In the genomic region with DNA sequence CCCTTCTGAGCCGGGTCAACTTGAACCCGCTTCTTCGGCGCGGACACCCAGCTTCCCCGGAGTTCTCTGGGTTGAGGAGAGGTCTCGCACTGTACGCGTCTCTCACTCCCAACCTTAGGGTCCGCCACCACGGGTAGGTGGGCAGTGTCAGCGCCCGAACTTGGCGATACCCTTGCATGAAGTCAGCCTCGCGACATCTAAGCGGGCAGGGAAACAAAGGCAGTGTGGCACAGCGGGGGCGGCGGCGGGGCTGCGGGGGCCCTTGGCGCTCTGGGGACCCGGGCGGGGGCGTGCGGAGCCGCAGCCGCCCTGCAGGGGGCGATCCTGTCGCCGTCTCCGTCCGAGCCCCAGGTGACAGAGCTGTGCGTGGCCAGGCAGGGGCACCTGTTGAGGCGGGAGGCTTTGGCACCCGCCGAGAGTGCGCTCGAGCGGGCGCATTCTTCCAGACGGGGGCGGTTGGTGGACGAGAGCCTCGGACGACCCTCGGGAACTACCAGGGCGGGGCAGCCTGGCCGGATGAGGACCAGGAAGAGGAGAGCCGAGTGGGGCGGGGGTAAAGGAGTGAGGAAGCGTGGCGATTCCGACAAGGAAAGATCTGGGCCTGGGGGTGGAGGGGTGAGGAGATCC, we compare ENCODE assay signal across 8 cellular contexts. TPM values are rescaled to one million over a fixed set of nuclear protein-coding genes. Genes with fewer than 3 reads are reported as not detected.
A peak's percentile ranks its signal among the peaks of the same experiment; 100 is the strongest.
DNase-seq lines count a peak whose midpoint lies in the region; ATAC-seq and TF ChIP-seq lines count a peak whose summit lies in the region.

No MANE protein-coding gene starts in this region.

- TF ChIP-seq CTCF in H9 (conservative IDR thresholded peaks at IDR 0.05) = peak; percentile 90
- peak; percentile 82 for TF ChIP-seq CTCF in WTC11 (IDR thresholded peaks at IDR 0.05)

- H3K9me3 Mint-ChIP-seq in H9 (no peaks in the 10 kb centered on the region), WTC11 (no peaks in the 10 kb centered on the region)
- no peaks in the 10 kb centered on the region for H3K9me3 Mint-ChIP-seq in effector memory CD8-positive, alpha-beta T cell

- H3K36me3 Mint-ChIP-seq in H9 (ENCODE audit: insufficient read depth in 1 of 3, low read depth in 3 of 3) (peaks cover 0 to 3% (median 0%) of the 10 kb centered on the region in 3 experiments; a peak in 2 of 7 replicates), WTC11 (no peaks in the 10 kb centered on the region)
- no peaks in the 10 kb centered on the region for H3K36me3 Mint-ChIP-seq in effector memory CD8-positive, alpha-beta T cell (ENCODE audit: insufficient read depth)

- WGBS in H9 (ENCODE audit: extremely low coverage, insufficient read length, low lambda C conversion rate) = no CpG with 5 or more reads among the region's 55 CpGs
- WGBS in thymus = 2% methylated on average over 55 of the region's 55 CpGs

- no peak overlapping the region for H4K5ac ChIP-seq in H9 (ENCODE audit: insufficient read length, low read depth, low read length)

- H2AK5ac ChIP-seq in H9 (ENCODE audit: insufficient read length, low read length) = no peak overlapping the region

- no peak overlapping the region for H4K8ac ChIP-seq in H9 (replicated peaks; ENCODE audit: insufficient read length, low read depth, low read length)

- H3K14ac ChIP-seq in H9 (ENCODE audit: insufficient read depth, low read length) = no peak overlapping the region

- H3K27ac Mint-ChIP-seq in H9 = no peak overlapping the region
- no peak overlapping the region for H3K27ac Mint-ChIP-seq in WTC11
- H3K27ac Mint-ChIP-seq in effector memory CD8-positive, alpha-beta T cell = no peak overlapping the region

- H3K9ac ChIP-seq in BLaER1 treated with 17β-estradiol and CSF1 and Interleukin-3, amounts not matched to agents 10 nM and 100 nM = no peak overlapping the region
- H3K9ac ChIP-seq in H9 (ENCODE audit: extremely low read depth, insufficient read length, low read length) = no peak overlapping the region
- H3K9ac ChIP-seq in mucosa of stomach (ENCODE audit: low read length) = peak overlapping the region; percentile 47

- DNase-seq in H9 (peak; percentile 75), WTC11 (ENCODE audit: low spot score) (peak; percentile 73), UCSD-AML1 (lab: John Stamatoyannopoulos, UW; ENCODE audit: unreplicated experiment) (no peak)
- peak in 1 of 3 experiments; percentile 5 for DNase-seq in effector memory CD8-positive, alpha-beta T cell

- no peaks in the 10 kb centered on the region for H3K79me1 ChIP-seq in H9 (ENCODE audit: insufficient read depth, low read depth, low read length, poor library complexity, severe bottlenecking)

- no peak overlapping the region for H2BK20ac ChIP-seq in H9 (ENCODE audit: low read depth, low read length, poor library complexity, severe bottlenecking)

- H3K4me3 ChIP-seq in BLaER1 treated with 17β-estradiol and CSF1 and Interleukin-3, amounts not matched to agents 10 nM and 100 nM = peak overlapping the region; percentile 38 to 66 (median 52)
- H3K4me3 ChIP-seq in mucosa of stomach (ENCODE audit: low read length) (no peak overlapping the region), thymus (ENCODE audit: low read length) (peak overlapping the region; percentile 40)

- H3K23me2 ChIP-seq in H9 (ENCODE audit: insufficient read length, low read depth, low read length, poor library complexity, severe bottlenecking) = peaks cover 20% of the 10 kb centered on the region

- no peak overlapping the region for H3K4ac ChIP-seq in H9 (ENCODE audit: low read depth, low read length)

- no peak overlapping the region for H2BK12ac ChIP-seq in H9 (ENCODE audit: insufficient read length, low read depth, low read length)

- H3K36me3 ChIP-seq in BLaER1 treated with 17β-estradiol and CSF1 and Interleukin-3, amounts not matched to agents 10 nM and 100 nM = no peaks in the 10 kb centered on the region
- no peaks in the 10 kb centered on the region for H3K36me3 ChIP-seq in mucosa of stomach (ENCODE audit: control insufficient read depth, insufficient read depth, low read length)
- H3K36me3 ChIP-seq in thymus (ENCODE audit: control insufficient read depth, insufficient read depth) = no peaks in the 10 kb centered on the region

- H3K4me2 ChIP-seq in BLaER1 treated with 17β-estradiol and CSF1 and Interleukin-3, amounts not matched to agents 10 nM and 100 nM = peak overlapping the region; percentile 60 to 82 (median 74)
- peak overlapping the region; percentile 65 for H3K4me2 ChIP-seq in H9 (ENCODE audit: insufficient read depth, insufficient read length, low read length)

- H2BK15ac ChIP-seq in H9 (ENCODE audit: low read depth, low read length) = no peak overlapping the region

- peak overlapping the region; percentile 74 to 91 for H3K4me3 Mint-ChIP-seq in H9
- peak overlapping the region; percentile 79 for H3K4me3 Mint-ChIP-seq in WTC11
- H3K4me3 Mint-ChIP-seq in effector memory CD8-positive, alpha-beta T cell = peak overlapping the region; percentile 55 to 60

- H2AFZ ChIP-seq in H9 (ENCODE audit: low read length) = no peak overlapping the region

- H3K27me3 ChIP-seq in BLaER1 treated with 17β-estradiol and CSF1 and Interleukin-3, amounts not matched to agents 10 nM and 100 nM = peaks cover 58 to 76% (median 68%) of the 10 kb centered on the region in 11 experiments
- H3K27me3 ChIP-seq in H9 (ENCODE audit: insufficient read depth, low read length) (peaks cover 22% of the 10 kb centered on the region; the same call in 1 of the 2 replicates), mucosa of stomach (ENCODE audit: control insufficient read depth, insufficient read depth, low read length) (peaks cover 59% of the 10 kb centered on the region), thymus (ENCODE audit: control insufficient read depth, insufficient read depth) (peaks cover 59% of the 10 kb centered on the region)

- no peak overlapping the region for H3T11ph ChIP-seq in H9 (ENCODE audit: low read length)

- H3K27me3 Mint-ChIP-seq in H9 (ENCODE audit: low read depth) (peaks cover 68% of the 10 kb centered on the region), WTC11 (ENCODE audit: low read depth) (peaks cover 57% of the 10 kb centered on the region)
- H3K27me3 Mint-ChIP-seq in effector memory CD8-positive, alpha-beta T cell = peaks cover 37 to 64% of the 10 kb centered on the region in 2 donors

- no peak overlapping the region for H3K27ac ChIP-seq in BLaER1 treated with 17β-estradiol and CSF1 and Interleukin-3, amounts not matched to agents 10 nM and 100 nM
- no peak overlapping the region for H3K27ac ChIP-seq in H9 (ENCODE audit: insufficient read length, low read depth, low read length)
- H3K27ac ChIP-seq in thymus (ENCODE audit: low read depth) = no peak overlapping the region

- H3K23ac ChIP-seq in H9 (ENCODE audit: insufficient read length, low read depth, low read length) = no peak overlapping the region

- H2BK120ac ChIP-seq in H9 (ENCODE audit: low read depth, low read length, poor library complexity, severe bottlenecking) = no peak overlapping the region

- H4K20me1 ChIP-seq in BLaER1 treated with 17β-estradiol and CSF1 and Interleukin-3, amounts not matched to agents 10 nM and 100 nM = peaks cover 0 to 15% (median 0%) of the 10 kb centered on the region in 11 experiments; a peak in 4 of 22 replicates
- H4K20me1 ChIP-seq in H9 (ENCODE audit: control insufficient read depth, insufficient read depth, insufficient read length) = no peaks in the 10 kb centered on the region

- H2BK5ac ChIP-seq in H9 (ENCODE audit: insufficient read length, low read length) = no peak overlapping the region

- POLR2A ChIA-PET in WTC11 (lab: Charles Lee) = interaction anchor here (0.6 kb wide), 1 partner anchor 12 kb away, joined by 5 read pairs; no protein-coding TSS in a partner anchor

- H3K56ac ChIP-seq in H9 (ENCODE audit: insufficient read length, low read depth, low read length) = no peak overlapping the region

- CTCF ChIA-PET in WTC11 (lab: Charles Lee) = interaction anchor here (0.5 to 5.7 kb wide), 39 partner anchors 8 to 313 kb away, joined by 3 to 56 read pairs (median 5); a partner anchor contains a TSS

- no peaks in the 10 kb centered on the region for H3K79me2 ChIP-seq in H9 (ENCODE audit: insufficient read depth, low read length)

- H3K4me1 ChIP-seq in BLaER1 treated with 17β-estradiol and CSF1 and Interleukin-3, amounts not matched to agents 10 nM and 100 nM = peaks cover 0 to 14% (median 8%) of the 10 kb centered on the region in 10 experiments; a peak in 8 of 20 replicates
- no peaks in the 10 kb centered on the region; the same call in 1 of the 2 replicates for H3K4me1 ChIP-seq in H9 (ENCODE audit: insufficient read depth, low read length)
- peaks cover 15% of the 10 kb centered on the region for H3K4me1 ChIP-seq in mucosa of stomach (ENCODE audit: control insufficient read depth, insufficient read depth, low read length)
- peaks cover 4% of the 10 kb centered on the region for H3K4me1 ChIP-seq in thymus (ENCODE audit: control insufficient read depth, insufficient read depth, low read length)

- ATAC-seq in WTC11 (peak; percentile 43), HG02840 (IDR thresholded peaks at IDR 0.05; ENCODE audit: low FRiP score, unreplicated experiment) (no peak)
- ATAC-seq in effector memory CD8-positive, alpha-beta T cell (replicated peaks) = peak; percentile 42

- H3K9me3 ChIP-seq in BLaER1 treated with 17β-estradiol and CSF1 and Interleukin-3, amounts not matched to agents 10 nM and 100 nM (replicated peaks in 1 of 11) = peaks cover 0 to 12% (median 0%) of the 10 kb centered on the region in 11 experiments; a peak in 3 of 22 replicates
- H3K9me3 ChIP-seq in H9 (ENCODE audit: control insufficient read depth, low read depth, low read length) (no peaks in the 10 kb centered on the region), mucosa of stomach (ENCODE audit: control insufficient read depth, low read length) (no peaks in the 10 kb centered on the region), thymus (ENCODE audit: control insufficient read depth) (no peaks in the 10 kb centered on the region)

- no peak overlapping the region for H4K91ac ChIP-seq in H9 (ENCODE audit: insufficient read length, low read depth, low read length)

- H3K4me1 Mint-ChIP-seq in H9 (peaks cover 25% of the 10 kb centered on the region in 2 experiments), WTC11 (peaks cover 21% of the 10 kb centered on the region)
- peaks cover 4 to 5% of the 10 kb centered on the region in 2 donors for H3K4me1 Mint-ChIP-seq in effector memory CD8-positive, alpha-beta T cell (ENCODE audit: low read depth in 2 of 2)

- H3K18ac ChIP-seq in H9 (ENCODE audit: insufficient read length, low read depth, low read length) = peak overlapping the region; percentile 32

TF ChIP-seq in WTC11, 78 proteins besides CTCF, POLR2A, EP300 and RAD21 (continues in another document):
- TF ChIP-seq ATF1 (CRISPR knock-in tag; IDR thresholded peaks at IDR 0.05) = no peak
- TF ChIP-seq ZBTB21 (CRISPR knock-in tag; IDR thresholded peaks at IDR 0.05; ENCODE audit: borderline replicate concordance) = peak; percentile 36; the same call in 1 of the 2 replicates

RNA-seq across cellular contexts. Expression of a gene that starts 1.1 kb away (rescaled TPM):
- total RNA-seq in H9 (2021) (2.3 and 3.0 TPM in 2 replicates), WTC11 (2021) (3.0 to 4.5 TPM (median 3.8 TPM) in 3 replicates)
- 0.91 TPM for polyA plus RNA-seq in thymus
